Comparison of ENCODE assay signal across 25 cellular contexts in genomic region chr1:114295321-114295720, GRCh38.
DNase-seq lines count a peak whose midpoint lies in the region; ATAC-seq and TF ChIP-seq lines count a peak whose summit lies in the region.
"Had no signal": no experiment of that assay in that cellular context is flagged by ENCODE, and none has a peak within 500 bp of the region (broad histone marks: within the 10 kb centered on the region; RNA-seq: fewer than 3 reads in every experiment).

No MANE protein-coding gene starts in this region.

- WGBS in esophagus muscularis mucosa, result 57% methylated on average over 6 of the region's 6 CpGs

- no peaks in the 10 kb centered on the region for H3K9me3 ChIP-seq in T-helper 17 cell (ENCODE audit: control insufficient read depth, low read length, poor library complexity, severe bottlenecking)
- H3K9me3 ChIP-seq in esophagus muscularis mucosa, result no peaks in the 10 kb centered on the region
- H3K9me3 ChIP-seq: A549; BLaER1 treated with 17β-estradiol and CSF1 and Interleukin-3, amounts not matched to agents 10 nM and 100 nM had no signal

- TF ChIP-seq POLR2A in esophagus muscularis mucosa (IDR thresholded peaks at IDR 0.05; ENCODE audit: low read depth), result no peak

- peaks cover 0 to 6% (median 0%) of the 10 kb centered on the region in 4 donors for H3K27me3 ChIP-seq in esophagus muscularis mucosa
- H3K27me3 ChIP-seq: BLaER1 treated with 17β-estradiol and CSF1 and Interleukin-3, amounts not matched to agents 10 nM and 100 nM had no signal

- TF ChIP-seq CTCF in esophagus muscularis mucosa (IDR thresholded peaks at IDR 0.05) (no peak), nephron (IDR thresholded peaks at IDR 0.05; ENCODE audit: unreplicated experiment in 3 of 3) (no peak)

- H3K9me3 Mint-ChIP-seq in nephron, result no peaks in the 10 kb centered on the region
- H3K9me3 Mint-ChIP-seq: CD4-positive, alpha-beta T cell; CD8-positive, alpha-beta T cell had no signal

- ATAC-seq in T-helper 17 cell (no peak), GM18870 (IDR thresholded peaks at IDR 0.05; ENCODE audit: unreplicated experiment) (no peak), GM19455 (IDR thresholded peaks at IDR 0.05; ENCODE audit: unreplicated experiment) (no peak)
- ATAC-seq: A549; CD8-positive, alpha-beta T cell; GM12878 had no signal

- peak; percentile 28 to 41 for DNase-seq in NCI-H526 (lab: John Stamatoyannopoulos, UW)
- DNase-seq in NCI-H526 treated with DMSO at 0.1 percent for 48 hours (lab: John Stamatoyannopoulos, UW), result no peak
- no peak for DNase-seq in T-helper 17 cell
- DNase-seq in esophagus muscularis mucosa (ENCODE audit: extremely low spot score), result peak; percentile 70
- DNase-seq in HUDEP-2 (lab: John Stamatoyannopoulos, UW; ENCODE audit: unreplicated experiment in 76 of 76), result no peak
- DNase-seq: AML-193; CD4-positive, alpha-beta T cell; CD8-positive, alpha-beta T cell; COR-L47; DMS 273 treated with DMSO at 0.1 percent for 48 hours; DMS153; DMS53; DMS79; DND-41; EL; GDM1 had no signal

- H3K4me3 Mint-ChIP-seq in T-helper 17 cell (no peak overlapping the region), nephron (no peak overlapping the region)
- H3K4me3 Mint-ChIP-seq: B cell; CD4-positive, alpha-beta T cell; CD8-positive, alpha-beta T cell had no signal

- H3K27ac Mint-ChIP-seq in T-helper 17 cell (peak overlapping the region; percentile 74), nephron (peak overlapping the region in 2 of 3 experiments; percentile 5 to 99)
- H3K27ac Mint-ChIP-seq: B cell; CD4-positive, alpha-beta T cell; CD8-positive, alpha-beta T cell had no signal

- no peaks in the 10 kb centered on the region for H3K36me3 ChIP-seq in esophagus muscularis mucosa
- H3K36me3 ChIP-seq: BLaER1 treated with 17β-estradiol and CSF1 and Interleukin-3, amounts not matched to agents 10 nM and 100 nM had no signal

- H3K4me1 ChIP-seq in esophagus muscularis mucosa, result peaks cover 0 to 8% (median 3%) of the 10 kb centered on the region in 4 donors
- H3K4me1 ChIP-seq: A549; BLaER1 treated with 17β-estradiol and CSF1 and Interleukin-3, amounts not matched to agents 10 nM and 100 nM had no signal

- TF ChIP-seq EP300 in esophagus muscularis mucosa (IDR thresholded peaks at IDR 0.05), result no peak

- peaks cover 11% of the 10 kb centered on the region for H3K4me1 Mint-ChIP-seq in T-helper 17 cell
- H3K4me1 Mint-ChIP-seq in nephron, result peaks cover 75% of the 10 kb centered on the region
- H3K4me1 Mint-ChIP-seq: B cell had no signal

- H3K36me3 Mint-ChIP-seq in T-helper 17 cell (ENCODE audit: low read depth) (peaks cover 2% of the 10 kb centered on the region), nephron (ENCODE audit: low read depth) (no peaks in the 10 kb centered on the region)
- H3K36me3 Mint-ChIP-seq: CD8-positive, alpha-beta T cell had no signal

- H3K4me3 ChIP-seq in esophagus muscularis mucosa, result no peak overlapping the region
- H3K4me3 ChIP-seq: A549; BLaER1 treated with 17β-estradiol and CSF1 and Interleukin-3, amounts not matched to agents 10 nM and 100 nM; GM12878 had no signal

- intact Hi-C loops in esophagus muscularis mucosa (cut with DNase I), result no loop called here

- peaks cover 32% of the 10 kb centered on the region for H3K27me3 Mint-ChIP-seq in T-helper 17 cell
- H3K27me3 Mint-ChIP-seq in nephron (ENCODE audit: low read depth), result no peaks in the 10 kb centered on the region
- H3K27me3 Mint-ChIP-seq: CD4-positive, alpha-beta T cell had no signal

- no peak overlapping the region for H3K27ac ChIP-seq in esophagus muscularis mucosa (replicated peaks in 1 of 4)
- H3K27ac ChIP-seq: 22Rv1; A549; BLaER1 treated with 17β-estradiol and CSF1 and Interleukin-3, amounts not matched to agents 10 nM and 100 nM; C4-2B had no signal

Comparison
In these comparisons a context has a peak if more than half of its experiments do, and no peak if none do; other contexts are left out.
1. DNase-seq: peak in NCI-H526 (2 of 2) and esophagus muscularis mucosa (single experiment); none in NCI-H526 treated with DMSO at 0.1 percent for 48 hours (single experiment), T-helper 17 cell (0 of 3) and HUDEP-2 (0 of 76).